ENCODE assay signal across 10 cellular contexts in genomic region chr4:3122081-3122563, GRCh38. TPM values are rescaled to one million over a fixed set of nuclear protein-coding genes. Genes with fewer than 3 reads are reported as not detected.
DNase-seq lines count a peak whose midpoint lies in the region; ATAC-seq, FAIRE-seq and TF ChIP-seq lines count a peak whose summit lies in the region.
"Had no signal": no experiment of that assay in that cellular context is flagged by ENCODE, and none has a peak within 500 bp of the region (broad histone marks: within the 10 kb centered on the region; RNA-seq: fewer than 3 reads in every experiment).

No MANE protein-coding gene starts in this region.

- H3K4me3 Mint-ChIP-seq in brain, result no peak overlapping the region
- H3K4me3 Mint-ChIP-seq in memory B cell, result no peak overlapping the region

- no peak for DNase-seq in HepG2 (ENCODE audit: low spot score)
- no peak for DNase-seq in memory B cell (ENCODE audit: low spot score in 2 of 2)
- no peak for DNase-seq in H54 (ENCODE audit: insufficient read length, low spot score)
- no peak for DNase-seq in GM03348 (ENCODE audit: low spot score)
- DNase-seq: NCI-H1092 treated with DMSO at 0.1 percent for 48 hours had no signal

- H3K9me3 Mint-ChIP-seq in brain (no peaks in the 10 kb centered on the region), memory B cell (no peaks in the 10 kb centered on the region)

- ATAC-seq in HepG2, result no peak
- no peak for ATAC-seq in memory B cell (ENCODE audit: low read depth)
- no peak for ATAC-seq in GM21717 (IDR thresholded peaks at IDR 0.05; ENCODE audit: unreplicated experiment)

- H3K4me1 ChIP-seq in liver (ENCODE audit: control insufficient read depth in 4 of 4, insufficient read depth in 4 of 4, low read length in 3 of 4) (no peaks in the 10 kb centered on the region), HepG2 (ENCODE audit: insufficient read depth, low read length) (no peaks in the 10 kb centered on the region), urinary bladder (ENCODE audit: insufficient read depth) (no peaks in the 10 kb centered on the region)

- no peak for TF ChIP-seq EP300 in HepG2 (IDR thresholded peaks at IDR 0.05; ENCODE audit: low read depth in 2 of 2, low read length in 2 of 2)
- TF ChIP-seq EP300 in HepG2 (CRISPR knock-in tag; IDR thresholded peaks at IDR 0.05; ENCODE audit: borderline replicate concordance), result no peak

- H3K4me3 ChIP-seq in liver (ENCODE audit: low read depth in 1 of 3, low read length in 3 of 3) (no peak overlapping the region), HepG2 (replicated peaks in 1 of 3; ENCODE audit: insufficient read depth in 1 of 3, low read depth in 2 of 3, low read length in 3 of 3) (no peak overlapping the region), urinary bladder (ENCODE audit: low read depth, low read length) (no peak overlapping the region)

- no peaks in the 10 kb centered on the region for H4K20me1 ChIP-seq in HepG2 (ENCODE audit: insufficient read depth, low read length)

- H3K27ac Mint-ChIP-seq in brain (peak overlapping the region; percentile 3 to 82 (median 44)), memory B cell (peak overlapping the region; percentile 49)

- no peaks in the 10 kb centered on the region for H3K79me2 ChIP-seq in HepG2 (ENCODE audit: insufficient read depth, low read length)

- H3K27ac ChIP-seq in liver (ENCODE audit: low read depth in 1 of 2, low read length in 2 of 2) (peak overlapping the region; percentile 31 to 62), HepG2 (ENCODE audit: extremely low read length, insufficient read depth, low read length) (no peak overlapping the region), urinary bladder (ENCODE audit: low read depth) (peak overlapping the region; percentile 3)

- TF ChIP-seq POLR2A in HepG2 (IDR thresholded peaks at IDR 0.05; ENCODE audit: insufficient read depth in 1 of 2, low read depth in 2 of 2, low read length in 2 of 2) (no peak), H54 (IDR thresholded peaks at IDR 0.05; ENCODE audit: low read depth, low read length) (no peak)

- no peaks in the 10 kb centered on the region for H3K9me3 ChIP-seq in liver (ENCODE audit: control insufficient read depth in 4 of 4, low read length in 3 of 4)
- no peaks in the 10 kb centered on the region for H3K9me3 ChIP-seq in HepG2 (ENCODE audit: low read length)

- 70% methylated on average over 9 of the region's 9 CpGs for WGBS in liver
- WGBS in HepG2 (ENCODE audit: low lambda C conversion rate), result 96% methylated on average over 7 of the region's 9 CpGs
- WGBS in urinary bladder, result 31% methylated on average over 9 of the region's 9 CpGs

- peaks cover 58% of the 10 kb centered on the region for H3K36me3 Mint-ChIP-seq in brain
- H3K36me3 Mint-ChIP-seq in memory B cell, result peaks cover 27% of the 10 kb centered on the region

- CTCF ChIA-PET in HepG2 (lab: Yijun Ruan, JAX; ENCODE audit: low intra/inter-chr PET ratio, low total read pairs), result no interaction called here

- no peak for TF ChIP-seq RAD21 in liver (IDR thresholded peaks at IDR 0.05)
- TF ChIP-seq RAD21 in HepG2 (CRISPR knock-in tag; IDR thresholded peaks at IDR 0.05), result no peak

- no TSS peak for BruUV-seq in HepG2 (replicated peaks; lab: Mats Ljungman, UMichigan)

- H2AFZ ChIP-seq in HepG2 (ENCODE audit: low read length), result no peak overlapping the region

- H3K9ac ChIP-seq in liver (ENCODE audit: low read depth in 1 of 2, low read length in 2 of 2) (no peak overlapping the region), HepG2 (ENCODE audit: insufficient read depth, low read depth, low read length) (no peak overlapping the region)

- H3K36me3 ChIP-seq in liver (ENCODE audit: control insufficient read depth in 4 of 4, insufficient read depth in 3 of 4, low read depth in 1 of 4, low read length in 3 of 4), result peaks cover 3 to 38% (median 28%) of the 10 kb centered on the region in 4 donors
- H3K36me3 ChIP-seq in HepG2 (replicated peaks in 1 of 2; ENCODE audit: control insufficient read depth in 1 of 2, insufficient read depth in 2 of 2, low read length in 2 of 2), result peaks cover 20 to 61% of the 10 kb centered on the region in 2 experiments
- H3K36me3 ChIP-seq in urinary bladder (ENCODE audit: insufficient read depth), result peaks cover 2% of the 10 kb centered on the region

- H3K4me1 Mint-ChIP-seq in brain (peaks cover 13% of the 10 kb centered on the region), memory B cell (no peaks in the 10 kb centered on the region)

- no peak for FAIRE-seq in HepG2 (lab: Jason Lieb, UNC)
- FAIRE-seq in H54 (lab: Jason Lieb, UNC), result no peak
- FAIRE-seq: GM19239 had no signal

- no peaks in the 10 kb centered on the region for H3K27me3 ChIP-seq in liver (ENCODE audit: control insufficient read depth in 4 of 4, insufficient read depth in 4 of 4, low read length in 3 of 4)
- no peaks in the 10 kb centered on the region for H3K27me3 ChIP-seq in HepG2 (ENCODE audit: control insufficient read depth in 1 of 2, insufficient read depth in 2 of 2, low read length in 2 of 2)

- POLR2A ChIA-PET in HepG2 (lab: Yijun Ruan, JAX), result no interaction called here

- no peak overlapping the region for H3K4me2 ChIP-seq in HepG2 (ENCODE audit: low read depth, low read length)

- H3K27me3 Mint-ChIP-seq in brain (no peaks in the 10 kb centered on the region), memory B cell (no peaks in the 10 kb centered on the region)

- intact Hi-C loops in HepG2 (cut with micrococcal nuclease; ENCODE audit: unreplicated experiment), result no loop called here

- in situ Hi-C loops in HepG2 (cut with HindIII; ENCODE audit: extremely low pct_ligation_motif_present, low pct_unique_long_range_greater_than_20kb), result no loop called here

- TF ChIP-seq CTCF in liver (IDR thresholded peaks at IDR 0.05; ENCODE audit: low read depth, low read length, missing input control) (no peak), HepG2 (CRISPR knock-in tag; IDR thresholded peaks at IDR 0.05) (no peak), brain (conservative IDR thresholded peaks at IDR 0.05) (no peak)

TF ChIP-seq in liver, 16 proteins besides CTCF, POLR2A, EP300 and RAD21 (continues in another document):
- TF ChIP-seq TAF1 (conservative IDR thresholded peaks at IDR 0.05), result no peak
- TF ChIP-seq JUND (IDR thresholded peaks at IDR 0.05), result no peak

TF ChIP-seq in HepG2, 621 proteins besides CTCF, POLR2A, EP300 and RAD21 (continues in another document):
- no peak for TF ChIP-seq SOX13 (IDR thresholded peaks at IDR 0.05)
- TF ChIP-seq SOX13 (CRISPR knock-in tag; conservative IDR thresholded peaks at IDR 0.05 in 1 of 2, IDR thresholded peaks at IDR 0.05 in 1 of 2), result no peak

RNA-seq across cellular contexts. Expression of gene HTT, which starts 47.6 kb away (rescaled TPM):
- total RNA-seq in liver, result 10 to 100 TPM; 23.5 to 39.8 TPM
- polyA plus RNA-seq in liver, result 1 to 10 TPM; 8.6 to 9.3 TPM
- total RNA-seq in HepG2 (2016; rRNA removed; fragmentation: Illumina TruSeq; extraction: Trizol), result 19.5 and 34.3 TPM in 2 replicates
- 8.9 and 9.0 TPM in 2 replicates for total RNA-seq in HepG2 (2016; cell fraction: cytosol; rRNA removed; fragmentation: Illumina TruSeq; extraction: Trizol; ENCODE audit: low read depth)
- 19.6 and 34.7 TPM in 2 replicates for total RNA-seq in HepG2 (2016; cell fraction: insoluble cytoplasmic fraction; rRNA removed; fragmentation: Illumina TruSeq; extraction: Trizol)
- 12.0 and 13.5 TPM in 2 replicates for total RNA-seq in HepG2 (2016; cell fraction: membrane; rRNA removed; fragmentation: Illumina TruSeq; extraction: Trizol)
- 44.5 and 53.3 TPM in 2 replicates for total RNA-seq in HepG2 (2016; cell fraction: nucleus; rRNA removed; fragmentation: Illumina TruSeq; extraction: Trizol)
- polyA plus RNA-seq in HepG2 (2011; rRNA removed), result 17.5 and 21.0 TPM in 2 replicates
- polyA plus RNA-seq in HepG2 (2011; cell fraction: cytosol; rRNA removed), result 8.1 and 12.3 TPM in 2 replicates
- 77.2 and 88.2 TPM in 2 replicates for polyA plus RNA-seq in HepG2 (2011; cell fraction: nucleus; rRNA removed)
- polyA plus RNA-seq in HepG2 (2012), result 19.2 and 21.9 TPM in 2 replicates
- 0.76 and 0.89 TPM in 2 replicates for polyA plus RNA-seq in HepG2 (2016; cell fraction: cytosol; fragmentation: Illumina TruSeq; extraction: Trizol; ENCODE audit: low read depth)
- 11.2 and 16.6 TPM in 2 replicates for polyA plus RNA-seq in HepG2 (2016; cell fraction: insoluble cytoplasmic fraction; fragmentation: Illumina TruSeq; extraction: Trizol; ENCODE audit: low read depth)
- polyA plus RNA-seq in HepG2 (2016; cell fraction: membrane; fragmentation: Illumina TruSeq; extraction: Trizol; ENCODE audit: low read depth), result 1.9 and 2.0 TPM in 2 replicates
- 51.6 and 58.9 TPM in 2 replicates for polyA plus RNA-seq in HepG2 (2016; cell fraction: nucleus; fragmentation: Illumina TruSeq; extraction: Trizol; ENCODE audit: insufficient read depth, low read depth)
- 75.1 and 127 TPM in 2 replicates for polyA minus RNA-seq in HepG2 (2011; rRNA and poly(A)+ RNA removed; ENCODE audit: low replicate concordance)
- 57.9 and 59.9 TPM in 2 replicates for polyA minus RNA-seq in HepG2 (2011; cell fraction: cytosol; rRNA and poly(A)+ RNA removed)
- 131 and 135 TPM in 2 replicates for polyA minus RNA-seq in HepG2 (2011; cell fraction: nucleus; rRNA and poly(A)+ RNA removed)
- polyA plus RNA-seq in brain (ENCODE audit: insufficient read depth, low read depth, low replicate concordance), result 30.4 TPM
- 80.4 TPM for total RNA-seq in urinary bladder
- polyA plus RNA-seq in urinary bladder, result 14.7 TPM

RNA-seq across cellular contexts. Expression of gene HTT-AS, which starts 47.8 kb away (rescaled TPM):
- total RNA-seq in liver (not detected), HepG2 (2016; rRNA removed; fragmentation: Illumina TruSeq; extraction: Trizol) (not detected in 2 replicates), urinary bladder (not detected)
- polyA plus RNA-seq in liver (not detected), HepG2 (2011; rRNA removed) (not detected in 2 replicates), brain (ENCODE audit: insufficient read depth, low read depth, low replicate concordance) (not detected), urinary bladder (not detected)
- total RNA-seq in HepG2 (2016; cell fraction: cytosol; rRNA removed; fragmentation: Illumina TruSeq; extraction: Trizol; ENCODE audit: low read depth), result not detected in 2 replicates
- total RNA-seq in HepG2 (2016; cell fraction: insoluble cytoplasmic fraction; rRNA removed; fragmentation: Illumina TruSeq; extraction: Trizol), result not detected in 2 replicates
- not detected in 2 replicates for total RNA-seq in HepG2 (2016; cell fraction: membrane; rRNA removed; fragmentation: Illumina TruSeq; extraction: Trizol)
- total RNA-seq in HepG2 (2016; cell fraction: nucleus; rRNA removed; fragmentation: Illumina TruSeq; extraction: Trizol), result not detected in 2 replicates
- not detected in 2 replicates for polyA plus RNA-seq in HepG2 (2011; cell fraction: cytosol; rRNA removed)
- polyA plus RNA-seq in HepG2 (2011; cell fraction: nucleus; rRNA removed), result not detected in 2 replicates
- not detected in 2 replicates for polyA plus RNA-seq in HepG2 (2012)
- polyA plus RNA-seq in HepG2 (2016; cell fraction: cytosol; fragmentation: Illumina TruSeq; extraction: Trizol; ENCODE audit: low read depth), result not detected in 2 replicates
- not detected in 2 replicates for polyA plus RNA-seq in HepG2 (2016; cell fraction: insoluble cytoplasmic fraction; fragmentation: Illumina TruSeq; extraction: Trizol; ENCODE audit: low read depth)
- not detected in 2 replicates for polyA plus RNA-seq in HepG2 (2016; cell fraction: membrane; fragmentation: Illumina TruSeq; extraction: Trizol; ENCODE audit: low read depth)
- polyA plus RNA-seq in HepG2 (2016; cell fraction: nucleus; fragmentation: Illumina TruSeq; extraction: Trizol; ENCODE audit: insufficient read depth, low read depth), result not detected in 2 replicates
- not detected in 2 replicates for polyA minus RNA-seq in HepG2 (2011; rRNA and poly(A)+ RNA removed; ENCODE audit: low replicate concordance)
- not detected in 2 replicates for polyA minus RNA-seq in HepG2 (2011; cell fraction: cytosol; rRNA and poly(A)+ RNA removed)
- not detected in 2 replicates for polyA minus RNA-seq in HepG2 (2011; cell fraction: nucleus; rRNA and poly(A)+ RNA removed)
